ENCODE assay signal across 7 cellular contexts in genomic region chr20:4607287-4607713, GRCh38.
DNase-seq lines count a peak whose midpoint lies in the region; ATAC-seq, FAIRE-seq and TF ChIP-seq lines count a peak whose summit lies in the region.

No MANE protein-coding gene starts in this region.

- peak overlapping the region; percentile 38 for H3K4me2 ChIP-seq in osteoblast (ENCODE audit: insufficient read depth, low read length)

- peak; percentile 24 for ATAC-seq in foreskin keratinocyte

- H3K36me3 ChIP-seq in osteoblast (ENCODE audit: insufficient read depth, low read length), result no peaks in the 10 kb centered on the region

- no peaks in the 10 kb centered on the region for H4K20me1 ChIP-seq in osteoblast (ENCODE audit: insufficient read depth, low read length)

- no peaks in the 10 kb centered on the region for H3K79me2 ChIP-seq in osteoblast (ENCODE audit: insufficient read depth, low read length)

- peak; percentile 37 for FAIRE-seq in urothelium cell line (lab: Jason Lieb, UNC)

- H3K4me1 ChIP-seq in foreskin keratinocyte (no peaks in the 10 kb centered on the region), osteoblast (ENCODE audit: insufficient read depth, low read length) (peaks cover 14% of the 10 kb centered on the region)

- TF ChIP-seq CTCF in GM12873 (IDR thresholded peaks at IDR 0.05; ENCODE audit: insufficient read depth, low read depth, low read length, missing control alignments), result peak; percentile 85
- TF ChIP-seq CTCF in foreskin keratinocyte (conservative IDR thresholded peaks at IDR 0.05), result peak; percentile 96
- TF ChIP-seq CTCF in osteoblast (IDR thresholded peaks at IDR 0.05; ENCODE audit: extremely low read depth, low read depth, low read length), result peak; percentile 97

- no peak overlapping the region for H3K4me3 ChIP-seq in osteoblast (ENCODE audit: insufficient read depth, low read length)

- H3K27me3 ChIP-seq in foreskin keratinocyte (peaks cover 11% of the 10 kb centered on the region), osteoblast (ENCODE audit: insufficient read depth, low read length) (peaks cover 31% of the 10 kb centered on the region)

- DNase-seq in LHCN-M2 (ENCODE audit: low read depth) (peak; percentile 60), SHP77 treated with DMSO at 0.1 percent for 48 hours (lab: John Stamatoyannopoulos, UW) (peak; percentile 51), foreskin keratinocyte (peak in 1 of 2 donors; percentile 25), osteoblast (ENCODE audit: insufficient read length, low spot score, missing footprints) (peak; percentile 93), urothelium cell line (ENCODE audit: low spot score) (peak; percentile 67)
- peak; percentile 78 for DNase-seq in activated effector memory CD4-positive, alpha-beta T cell treated with anti-CD3 and anti-CD28 coated beads, Interleukin-2, amount 50 U/mL, for 16 hours

- H3K27ac ChIP-seq in foreskin keratinocyte (no peak overlapping the region), osteoblast (ENCODE audit: low read depth, low read length) (no peak overlapping the region)

- H2AFZ ChIP-seq in osteoblast (ENCODE audit: low read length), result no peak overlapping the region

- no peaks in the 10 kb centered on the region for H3K9me3 ChIP-seq in osteoblast (ENCODE audit: low read depth, low read length)
